In the genomic region with DNA sequence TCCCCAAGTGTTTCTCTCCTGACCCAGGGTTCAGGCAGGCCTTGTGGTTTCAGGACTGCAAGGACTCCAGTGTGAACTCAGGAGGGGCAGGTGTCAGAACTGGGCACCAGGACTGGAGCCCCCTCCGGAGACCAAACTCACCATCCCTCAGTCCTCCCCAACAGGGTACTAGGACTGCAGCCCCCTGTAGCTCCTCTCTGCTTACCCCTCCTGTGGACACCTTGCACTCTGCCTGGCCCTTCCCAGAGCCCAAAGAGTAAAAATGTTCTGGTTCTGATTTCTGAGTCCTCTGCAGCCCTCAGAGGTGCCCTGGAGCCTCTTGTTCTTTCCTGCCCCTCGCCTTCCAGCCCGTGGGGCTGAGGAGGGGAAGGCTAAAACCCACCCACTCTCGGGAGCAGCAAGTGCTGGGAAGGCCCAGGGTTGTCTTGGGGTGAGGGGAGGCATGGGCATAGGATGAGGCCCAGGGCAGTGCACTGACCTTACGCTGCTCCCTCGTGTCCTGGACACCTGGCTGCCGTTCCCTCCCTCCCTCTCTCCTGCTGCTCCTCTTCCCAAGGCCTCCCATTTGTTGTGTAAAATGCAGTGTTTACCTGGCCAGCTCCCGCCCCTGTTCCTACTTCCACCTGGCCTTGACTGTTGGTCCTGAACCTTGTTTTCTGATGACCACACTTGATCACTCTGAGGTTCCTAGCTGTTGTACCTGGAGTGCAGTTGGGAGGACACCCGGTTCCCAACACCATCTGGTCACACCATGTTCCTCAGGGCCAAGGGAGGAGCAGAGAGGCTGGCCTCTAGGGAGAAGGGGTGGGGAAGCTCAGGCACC, we compare ENCODE assay signal across 1 cellular context.
TF ChIP-seq lines count a peak whose summit lies in the region.

No MANE protein-coding gene starts in this region.

TF ChIP-seq in HCT116, 20 proteins besides CTCF, POLR2A, EP300 and RAD21:
- TF ChIP-seq ZNF274 (IDR thresholded peaks at IDR 0.05; ENCODE audit: low read depth, low read length) (no peak), ELF1 (IDR thresholded peaks at IDR 0.05; ENCODE audit: borderline replicate concordance, low read depth) (no peak), SRF (IDR thresholded peaks at IDR 0.05; ENCODE audit: low read depth) (no peak), POLR2AphosphoS5 (IDR thresholded peaks at IDR 0.05; ENCODE audit: low read depth, low read length) (no peak), EZH2 (IDR thresholded peaks at IDR 0.05) (no peak), SIN3A (IDR thresholded peaks at IDR 0.05; ENCODE audit: low read depth) (no peak), EZH2phosphoT487 (IDR thresholded peaks at IDR 0.05; ENCODE audit: borderline replicate concordance) (no peak), EGR1 (IDR thresholded peaks at IDR 0.05; ENCODE audit: low read depth) (no peak), YY1 (IDR thresholded peaks at IDR 0.05; ENCODE audit: extremely low read depth, insufficient replicate concordance, low read depth, low read length) (no peak), TCF7L2 (IDR thresholded peaks at IDR 0.05; ENCODE audit: borderline replicate concordance, extremely low read depth, insufficient read depth, insufficient read length) (no peak), CBX3 (IDR thresholded peaks at IDR 0.05; ENCODE audit: low read depth) (no peak), ZFX (IDR thresholded peaks at IDR 0.05) (no peak), CEBPB (IDR thresholded peaks at IDR 0.05; ENCODE audit: low read depth) (no peak), JUND (IDR thresholded peaks at IDR 0.05) (no peak), FOSL1 (IDR thresholded peaks at IDR 0.05; ENCODE audit: low read depth) (no peak), SP1 (IDR thresholded peaks at IDR 0.05; ENCODE audit: low read depth) (no peak)
- TF ChIP-seq, protein P1, sequence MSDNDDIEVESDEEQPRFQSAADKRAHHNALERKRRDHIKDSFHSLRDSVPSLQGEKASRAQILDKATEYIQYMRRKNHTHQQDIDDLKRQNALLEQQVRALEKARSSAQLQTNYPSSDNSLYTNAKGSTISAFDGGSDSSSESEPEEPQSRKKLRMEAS (IDR thresholded peaks at IDR 0.05), result no peak
- TF ChIP-seq, protein P2, sequence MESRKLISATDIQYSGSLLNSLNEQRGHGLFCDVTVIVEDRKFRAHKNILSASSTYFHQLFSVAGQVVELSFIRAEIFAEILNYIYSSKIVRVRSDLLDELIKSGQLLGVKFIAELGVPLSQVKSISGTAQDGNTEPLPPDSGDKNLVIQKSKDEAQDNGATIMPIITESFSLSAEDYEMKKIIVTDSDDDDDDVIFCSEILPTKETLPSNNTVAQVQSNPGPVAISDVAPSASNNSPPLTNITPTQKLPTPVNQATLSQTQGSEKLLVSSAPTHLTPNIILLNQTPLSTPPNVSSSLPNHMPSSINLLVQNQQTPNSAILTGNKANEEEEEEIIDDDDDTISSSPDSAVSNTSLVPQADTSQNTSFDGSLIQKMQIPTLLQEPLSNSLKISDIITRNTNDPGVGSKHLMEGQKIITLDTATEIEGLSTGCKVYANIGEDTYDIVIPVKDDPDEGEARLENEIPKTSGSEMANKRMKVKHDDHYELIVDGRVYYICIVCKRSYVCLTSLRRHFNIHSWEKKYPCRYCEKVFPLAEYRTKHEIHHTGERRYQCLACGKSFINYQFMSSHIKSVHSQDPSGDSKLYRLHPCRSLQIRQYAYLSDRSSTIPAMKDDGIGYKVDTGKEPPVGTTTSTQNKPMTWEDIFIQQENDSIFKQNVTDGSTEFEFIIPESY (IDR thresholded peaks at IDR 0.05; ENCODE audit: extremely low read depth, insufficient replicate concordance, low read length), result no peak
